In genomic region chr11:78379039-78379670, GRCh38 we compare ENCODE assay signal across 1 cellular context.
TF ChIP-seq lines count a peak whose summit lies in the region.

No MANE protein-coding gene starts in this region.

TF ChIP-seq in K562, 482 proteins besides CTCF, POLR2A, EP300 and RAD21 (continues in another document):
- TF ChIP-seq TCF3 (CRISPR knock-in tag; IDR thresholded peaks at IDR 0.05) (no peak), MEIS2 (IDR thresholded peaks at IDR 0.05; ENCODE audit: partially characterized antibody) (peak; percentile 65), KDM5B (IDR thresholded peaks at IDR 0.05; ENCODE audit: insufficient replicate concordance, low read depth, low read length) (no peak), SMAD2 (IDR thresholded peaks at IDR 0.05; ENCODE audit: low read depth, low read length) (no peak), ARID1B (IDR thresholded peaks at IDR 0.05) (0 out of 2 replicates have a peak, but pooled peaks have one; percentile 25), HMBOX1 (IDR thresholded peaks at IDR 0.05) (0 out of 2 replicates have a peak, but pooled peaks have one; percentile 49), SMARCA4 (IDR thresholded peaks at IDR 0.05) (0 out of 2 replicates have a peak, but pooled peaks have one; percentile 29), RCOR1 (IDR thresholded peaks at IDR 0.05; ENCODE audit: borderline replicate concordance in 1 of 2, low read depth in 2 of 2, low read length in 2 of 2) (peak in 1 of 2 experiments; percentile 18; a peak in 1 of 4 replicates), GABPA (tag; conservative IDR thresholded peaks at IDR 0.05; ENCODE audit: low read depth) (peak; percentile 34; the same call in 1 of the 2 replicates), RAD51 (IDR thresholded peaks at IDR 0.05; ENCODE audit: borderline replicate concordance, low read depth) (no peak), MGA (IDR thresholded peaks at IDR 0.05) (no peak), CXXC5 (CRISPR knock-in tag; IDR thresholded peaks at IDR 0.05) (0 out of 2 replicates have a peak, but pooled peaks have one; percentile 9), ZNF398 (CRISPR knock-in tag; IDR thresholded peaks at IDR 0.05) (no peak), ELF1 (tag; IDR thresholded peaks at IDR 0.05) (peak; percentile 43; the same call in 1 of the 2 replicates), POLR2H (tag; IDR thresholded peaks at IDR 0.05; ENCODE audit: low read depth) (peak; percentile 57), DEAF1 (CRISPR knock-in tag; IDR thresholded peaks at IDR 0.05) (peak; percentile 15; the same call in 1 of the 2 replicates), COPS2 (conservative IDR thresholded peaks at IDR 0.05) (no peak), ATF7 (IDR thresholded peaks at IDR 0.05) (0 out of 2 replicates have a peak, but pooled peaks have one; percentile 23), MAFG (tag; conservative IDR thresholded peaks at IDR 0.05) (peak; percentile 84), CUX1 (CRISPR knock-in tag; IDR thresholded peaks at IDR 0.05) (0 out of 2 replicates have a peak, but pooled peaks have one; percentile 49), ZNF316 (IDR thresholded peaks at IDR 0.05) (peak; percentile 95), CBFA2T2 (conservative IDR thresholded peaks at IDR 0.05) (peak; percentile 30; the same call in 1 of the 2 replicates), ZNF282 (CRISPR knock-in tag; IDR thresholded peaks at IDR 0.05) (no peak), C11orf30 (IDR thresholded peaks at IDR 0.05; ENCODE audit: low read depth) (peak; percentile 90), ZBTB9 (CRISPR knock-in tag; IDR thresholded peaks at IDR 0.05) (no peak), KDM1A (IDR thresholded peaks at IDR 0.05) (peak in 1 of 2 experiments; percentile 39; a peak in 1 of 4 replicates), ATF1 (CRISPR knock-in tag; IDR thresholded peaks at IDR 0.05) (no peak), ATF1 (tag; IDR thresholded peaks at IDR 0.05) (0 out of 2 replicates have a peak, but pooled peaks have one; percentile 14), MAFK (IDR thresholded peaks at IDR 0.05; ENCODE audit: low read length) (peak; percentile 68), CBFA2T3 (IDR thresholded peaks at IDR 0.05) (peak; percentile 51), JUND (IDR thresholded peaks at IDR 0.05; ENCODE audit: borderline replicate concordance, low read depth, low read length) (no peak), JUND (tag; IDR thresholded peaks at IDR 0.05; ENCODE audit: borderline replicate concordance, low read depth, low read length) (0 out of 3 replicates have a peak, but pooled peaks have one; percentile 40), TFAM (CRISPR knock-in tag; conservative IDR thresholded peaks at IDR 0.05) (no peak), SRSF1 (IDR thresholded peaks at IDR 0.05; ENCODE audit: low read depth, low read length) (no peak), ARID2 (IDR thresholded peaks at IDR 0.05) (no peak), DPF2 (IDR thresholded peaks at IDR 0.05) (0 out of 2 replicates have a peak, but pooled peaks have one; percentile 32), WHSC1 (IDR thresholded peaks at IDR 0.05; ENCODE audit: low read length) (no peak)
